Comparison of ENCODE assay signal across 10 cellular contexts in genomic region chr21:34933609-34934345, GRCh38.
DNase-seq lines count a peak whose midpoint lies in the region; ATAC-seq and TF ChIP-seq lines count a peak whose summit lies in the region.
"Had no signal": no experiment of that assay in that cellular context is flagged by ENCODE, and none has a peak within 500 bp of the region (broad histone marks: within the 10 kb centered on the region; RNA-seq: fewer than 3 reads in every experiment).

No MANE protein-coding gene starts in this region.

- H3K4me1 ChIP-seq in spleen, result peaks cover 4 to 74% (median 41%) of the 10 kb centered on the region in 6 donors
- H3K4me1 ChIP-seq in breast epithelium, result no peaks in the 10 kb centered on the region
- no peaks in the 10 kb centered on the region for H3K4me1 ChIP-seq in aorta (ENCODE audit: control insufficient read depth in 1 of 2, insufficient read depth in 2 of 2, low read length in 2 of 2)

- H3K4me3 Mint-ChIP-seq in activated naive CD4-positive, alpha-beta T cell treated with anti-CD3 and anti-CD28 coated beads for 36 hours, result peak overlapping the region; percentile 77

- 51 to 70% (median 56%) methylated on average over 3 of the region's 3 CpGs for WGBS in spleen, 5 donors
- WGBS in aorta, 2 donors, result 73 to 80% methylated on average over 3 of the region's 3 CpGs

- peak overlapping the region; percentile 97 for H3K27ac Mint-ChIP-seq in activated naive CD4-positive, alpha-beta T cell treated with anti-CD3 and anti-CD28 coated beads for 36 hours

- DNase-seq in NOMO-1 (lab: John Stamatoyannopoulos, UW; ENCODE audit: unreplicated experiment in 2 of 2) (peak; percentile 28 to 69), NOMO-1 treated with dmso at 0.1 percent for 144 hours (lab: John Stamatoyannopoulos, UW; ENCODE audit: unreplicated experiment) (no peak), spleen (peak; percentile 67), breast epithelium (ENCODE audit: low spot score in 2 of 2) (no peak), dorsolateral prefrontal cortex (no peak), aorta (no peak)
- DNase-seq in activated naive CD4-positive, alpha-beta T cell treated with anti-CD3 and anti-CD28 coated beads for 36 hours, result peak; percentile 51
- DNase-seq: mesenchymal stem cell, NCI-H226 had no signal

- intact Hi-C loops in activated naive CD4-positive, alpha-beta T cell treated with anti-CD3 and anti-CD28 coated beads for 36 hours (cut with micrococcal nuclease), result loop anchor here (1.0 kb wide), 6 partner anchors 29 to 115 kb away; no protein-coding TSS in a partner anchor
- intact Hi-C loops in spleen (cut with DNase I; ENCODE audit: low total_unique reads), result no loop called here
- intact Hi-C loops in breast epithelium (cut with DNase I; ENCODE audit: low total_unique reads), result no loop called here
- intact Hi-C loops in dorsolateral prefrontal cortex (cut with DNase I), result no loop called here
- intact Hi-C loops in aorta (cut with DNase I), result no loop called here

- no peaks in the 10 kb centered on the region for H3K36me3 Mint-ChIP-seq in activated naive CD4-positive, alpha-beta T cell treated with anti-CD3 and anti-CD28 coated beads for 36 hours (ENCODE audit: low read depth)

- peak overlapping the region; percentile 69 to 90 (median 76) for H3K27ac ChIP-seq in spleen
- no peak overlapping the region for H3K27ac ChIP-seq in breast epithelium
- no peak overlapping the region for H3K27ac ChIP-seq in dorsolateral prefrontal cortex
- no peak overlapping the region for H3K27ac ChIP-seq in aorta (ENCODE audit: low read depth in 1 of 2, low read length in 2 of 2)

- H3K27me3 Mint-ChIP-seq in activated naive CD4-positive, alpha-beta T cell treated with anti-CD3 and anti-CD28 coated beads for 36 hours (ENCODE audit: low read depth), result no peaks in the 10 kb centered on the region

- ATAC-seq in HG03432 (IDR thresholded peaks at IDR 0.05; ENCODE audit: unreplicated experiment), result peak; percentile 66
- ATAC-seq in aorta (ENCODE audit: low FRiP score), result no peak

- CTCF ChIA-PET in activated naive CD4-positive, alpha-beta T cell treated with anti-CD3 and anti-CD28 coated beads for 36 hours (lab: Charles Lee), result interaction anchor here (0.5 to 4.7 kb wide), 14 partner anchors 8 to 467 kb away, joined by 3 to 24 read pairs (median 4); no protein-coding TSS in a partner anchor

- H3K36me3 ChIP-seq in spleen (no peaks in the 10 kb centered on the region), breast epithelium (no peaks in the 10 kb centered on the region), aorta (ENCODE audit: control insufficient read depth in 1 of 2, insufficient read depth in 2 of 2, low read length in 1 of 2) (no peaks in the 10 kb centered on the region)

- H3K9me3 ChIP-seq in spleen (no peaks in the 10 kb centered on the region), breast epithelium (no peaks in the 10 kb centered on the region), aorta (ENCODE audit: control insufficient read depth, low read length) (no peaks in the 10 kb centered on the region)

- TF ChIP-seq POLR2A in spleen (IDR thresholded peaks at IDR 0.05) (no peak), breast epithelium (IDR thresholded peaks at IDR 0.05) (no peak)

- peaks cover 80% of the 10 kb centered on the region for H3K4me1 Mint-ChIP-seq in activated naive CD4-positive, alpha-beta T cell treated with anti-CD3 and anti-CD28 coated beads for 36 hours (ENCODE audit: low read depth)

- H3K9me3 Mint-ChIP-seq in activated naive CD4-positive, alpha-beta T cell treated with anti-CD3 and anti-CD28 coated beads for 36 hours, result no peaks in the 10 kb centered on the region

- TF ChIP-seq CTCF in spleen (IDR thresholded peaks at IDR 0.05 in 8 of 11, conservative IDR thresholded peaks at IDR 0.05 in 3 of 11) (no peak), breast epithelium (IDR thresholded peaks at IDR 0.05) (no peak), dorsolateral prefrontal cortex (IDR thresholded peaks at IDR 0.05 in 54 of 56, conservative IDR thresholded peaks at IDR 0.05 in 2 of 56; ENCODE audit: low read depth in 1 of 56, partially characterized antibody in 56 of 56) (no peak)

- no peaks in the 10 kb centered on the region for H3K27me3 ChIP-seq in spleen (replicated peaks in 1 of 7)
- no peaks in the 10 kb centered on the region for H3K27me3 ChIP-seq in breast epithelium
- peaks cover 0 to 33% (median 8%) of the 10 kb centered on the region in 45 donors for H3K27me3 ChIP-seq in dorsolateral prefrontal cortex
- H3K27me3 ChIP-seq in aorta (ENCODE audit: control insufficient read depth in 1 of 2, insufficient read depth in 2 of 2, low read length in 1 of 2), result peaks cover 0 to 1% of the 10 kb centered on the region in 2 donors

- H3K4me3 ChIP-seq in spleen, result peak overlapping the region in 1 of 8 donors; percentile 50
- no peak overlapping the region for H3K4me3 ChIP-seq in breast epithelium
- no peak overlapping the region for H3K4me3 ChIP-seq in dorsolateral prefrontal cortex
- H3K4me3 ChIP-seq in aorta (ENCODE audit: low read length in 2 of 2), result no peak overlapping the region

Comparison
In these comparisons a context has a peak if more than half of its experiments do, and no peak if none do; other contexts are left out.
1. DNase-seq: peak in NOMO-1 (2 of 2), activated naive CD4-positive, alpha-beta T cell treated with anti-CD3 and anti-CD28 coated beads for 36 hours (single experiment) and spleen (single experiment); none in NOMO-1 treated with dmso at 0.1 percent for 144 hours (single experiment), breast epithelium (0 of 2), dorsolateral prefrontal cortex (0 of 10) and aorta (0 of 2).
2. H3K27ac ChIP-seq: peak in spleen (8 of 8); none in breast epithelium (0 of 2), dorsolateral prefrontal cortex (0 of 59) and aorta (0 of 2).